In the genomic region with DNA sequence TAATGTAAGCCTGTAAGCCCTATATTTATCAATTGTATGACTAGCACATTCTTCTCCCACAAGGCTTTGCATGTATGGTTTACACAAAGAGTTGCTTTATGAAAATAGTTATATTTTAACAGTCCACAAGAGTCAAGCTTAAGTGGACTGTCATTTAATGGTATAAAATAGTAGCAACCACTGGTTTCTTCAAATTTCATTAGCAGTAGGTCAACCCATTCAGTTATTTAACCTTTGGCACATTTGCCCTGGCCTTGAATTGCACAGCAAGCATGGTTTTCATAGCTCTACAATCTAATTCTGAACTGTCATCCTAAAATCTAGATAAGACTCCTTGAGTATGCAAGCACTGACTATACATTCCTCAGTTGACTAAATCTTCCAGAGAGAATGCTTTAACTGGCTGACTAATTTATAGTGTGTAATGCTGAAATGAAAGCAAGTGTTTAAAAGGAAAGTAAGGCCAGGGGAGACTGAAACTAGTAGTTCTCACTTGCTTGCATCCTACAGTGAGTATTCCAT, we compare ENCODE assay signal across 8 cellular contexts. TPM values are rescaled to one million over a fixed set of nuclear protein-coding genes. Genes with fewer than 3 reads are reported as not detected.
DNase-seq lines count a peak whose midpoint lies in the region; ATAC-seq and TF ChIP-seq lines count a peak whose summit lies in the region.

No MANE protein-coding gene starts in this region.

- peak overlapping the region; percentile 85 for H3K27ac ChIP-seq in hepatocyte

- ATAC-seq in GM18499 (IDR thresholded peaks at IDR 0.05; ENCODE audit: insufficient read depth, unreplicated experiment): peak; percentile 54
- ATAC-seq in GM21786 (IDR thresholded peaks at IDR 0.05; ENCODE audit: unreplicated experiment): peak; percentile 51

- no peaks in the 10 kb centered on the region for H3K9me2 ChIP-seq in hepatocyte (replicated peaks; ENCODE audit: insufficient read depth)

- no peak overlapping the region for H2AFZ ChIP-seq in hepatocyte

- peak overlapping the region; percentile 33 for H3K4me3 ChIP-seq in hepatocyte

- H4K20me1 ChIP-seq in hepatocyte (ENCODE audit: insufficient read depth, poor library complexity, severe bottlenecking): no peaks in the 10 kb centered on the region

- no peaks in the 10 kb centered on the region for H3K36me3 ChIP-seq in hepatocyte (replicated peaks; ENCODE audit: insufficient read depth, low read depth)

- H3K4me1 ChIP-seq in hepatocyte (ENCODE audit: insufficient read depth): peaks cover 69% of the 10 kb centered on the region

- TF ChIP-seq CTCF in hepatocyte (IDR thresholded peaks at IDR 0.05; ENCODE audit: poor library complexity): no peak

- H3K9me3 ChIP-seq in hepatocyte (ENCODE audit: low read depth): no peaks in the 10 kb centered on the region

- peak; percentile 13 for DNase-seq in MV-4-11 (lab: John Stamatoyannopoulos, UW)
- no peak for DNase-seq in hepatocyte (ENCODE audit: low spot score)
- no peak for DNase-seq in NCI-H82 treated with DMSO at 0.1 percent for 48 hours (lab: John Stamatoyannopoulos, UW; ENCODE audit: unreplicated experiment)
- no peak for DNase-seq in HUDEP-2 (lab: John Stamatoyannopoulos, UW; ENCODE audit: unreplicated experiment in 76 of 76)
- no peak for DNase-seq in NCI-H526 (lab: John Stamatoyannopoulos, UW)
- DNase-seq in NAMALWA (ENCODE audit: low spot score): no peak

- H3K4me2 ChIP-seq in hepatocyte: peak overlapping the region; percentile 91

- H3K79me2 ChIP-seq in hepatocyte: peaks cover 45% of the 10 kb centered on the region

- H3K27me3 ChIP-seq in hepatocyte: no peaks in the 10 kb centered on the region

RNA-seq across cellular contexts. Expression of gene DPP4, which starts 1.8 kb away (rescaled TPM):
- 218 and 256 TPM in 2 replicates for total RNA-seq in hepatocyte
- polyA plus RNA-seq in hepatocyte: 147 and 149 TPM in 2 replicates
